ENCODE assay signal across 8 cellular contexts in the genomic region with DNA sequence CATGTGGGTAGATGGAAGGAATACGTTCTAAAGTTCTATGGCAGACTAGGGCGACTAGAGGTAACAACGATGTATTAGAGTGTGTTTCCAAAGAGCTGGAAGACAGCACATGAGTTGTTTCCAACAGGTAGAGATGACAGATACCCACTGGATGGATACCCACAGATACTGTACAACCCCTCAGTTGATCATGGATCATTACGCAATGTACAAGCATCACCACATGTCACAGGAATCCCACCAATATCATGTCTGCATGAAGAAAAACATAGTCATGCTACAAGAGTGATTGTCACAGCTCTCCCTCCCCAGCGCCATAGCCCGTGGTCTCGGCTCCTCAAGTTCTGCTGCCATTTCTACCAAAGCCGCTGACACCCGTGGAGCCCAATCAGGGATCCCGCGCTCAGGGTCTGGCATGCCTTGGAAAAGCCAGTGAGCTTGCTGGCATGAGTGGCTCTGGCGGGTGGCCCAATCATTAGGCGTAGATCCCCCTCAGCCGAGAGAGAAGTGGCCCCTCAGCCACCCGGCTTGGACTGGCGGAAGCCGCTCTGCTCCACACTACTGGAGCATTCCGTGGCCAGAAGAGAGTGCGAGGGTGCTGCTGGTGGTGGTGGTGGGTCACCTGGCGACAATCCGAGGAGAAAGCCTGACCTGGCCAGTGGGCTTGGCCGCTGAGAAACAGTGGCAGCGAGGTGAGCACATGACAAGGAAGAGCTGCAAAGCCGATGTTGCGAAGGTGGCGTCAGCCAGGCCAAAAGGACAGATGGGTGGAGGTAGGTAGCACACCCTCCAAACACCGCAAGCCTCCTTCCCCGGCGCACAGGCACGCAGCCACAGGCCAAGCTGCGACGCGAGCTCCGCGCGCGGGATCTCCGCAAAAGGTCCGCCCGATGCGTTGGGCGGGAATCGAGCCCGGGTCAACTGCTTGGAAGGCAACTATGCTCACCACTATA.
A peak's percentile ranks its signal among the peaks of the same experiment; 100 is the strongest.
DNase-seq lines count a peak whose midpoint lies in the region; ATAC-seq and TF ChIP-seq lines count a peak whose summit lies in the region.

No MANE protein-coding gene starts in this region.

- no peaks in the 10 kb centered on the region for H3K4me1 ChIP-seq in HUES6 (ENCODE audit: control insufficient read depth, insufficient read depth, low read length)

- H3K9ac ChIP-seq in HUES6 (ENCODE audit: low read length) = peak overlapping the region; percentile 39

- no peak for TF ChIP-seq CTCF in AG10803 (conservative IDR thresholded peaks at IDR 0.05; ENCODE audit: low read length)

- no peak for ATAC-seq in stimulated activated memory B cell treated with anti-CD40 and anti-IgM and Interleukin-4, amounts not matched to agents 10 μg/mL and 1 μg/mL and 100 μg/mL, for 72 hours
- no peak for ATAC-seq in GM21367 (IDR thresholded peaks at IDR 0.05; ENCODE audit: unreplicated experiment)

- peaks cover 46% of the 10 kb centered on the region for H3K27me3 ChIP-seq in HUES6 (ENCODE audit: control insufficient read depth, insufficient read depth, low read length)

- H3K36me3 ChIP-seq in HUES6 (ENCODE audit: control insufficient read depth, insufficient read depth, low read length) = no peaks in the 10 kb centered on the region

- H3K27ac Mint-ChIP-seq in activated naive CD4-positive, alpha-beta T cell treated with anti-CD3 and anti-CD28 coated beads for 36 hours = peak overlapping the region; percentile 36
- no peak overlapping the region for H3K27ac Mint-ChIP-seq in stimulated activated memory B cell treated with anti-CD40 and anti-IgM and Interleukin-4, amounts not matched to agents 10 μg/mL and 1 μg/mL and 100 μg/mL, for 72 hours

- peaks cover 27% of the 10 kb centered on the region for H3K27me3 Mint-ChIP-seq in activated naive CD4-positive, alpha-beta T cell treated with anti-CD3 and anti-CD28 coated beads for 36 hours (ENCODE audit: low read depth)
- H3K27me3 Mint-ChIP-seq in stimulated activated memory B cell treated with anti-CD40 and anti-IgM and Interleukin-4, amounts not matched to agents 10 μg/mL and 1 μg/mL and 100 μg/mL, for 72 hours = peaks cover 40% of the 10 kb centered on the region

- CTCF ChIA-PET in activated naive CD4-positive, alpha-beta T cell treated with anti-CD3 and anti-CD28 coated beads for 36 hours (lab: Charles Lee) = interaction anchor here (0.8 to 3.6 kb wide), 6 partner anchors 10 to 93 kb away, joined by 3 to 19 read pairs (median 3); no protein-coding TSS in a partner anchor

- no peaks in the 10 kb centered on the region for H3K36me3 Mint-ChIP-seq in activated naive CD4-positive, alpha-beta T cell treated with anti-CD3 and anti-CD28 coated beads for 36 hours (ENCODE audit: low read depth)
- peaks cover 6% of the 10 kb centered on the region for H3K36me3 Mint-ChIP-seq in stimulated activated memory B cell treated with anti-CD40 and anti-IgM and Interleukin-4, amounts not matched to agents 10 μg/mL and 1 μg/mL and 100 μg/mL, for 72 hours

- H3K9me3 ChIP-seq in HUES6 (ENCODE audit: control insufficient read depth, insufficient read depth, low read depth, low read length) = no peaks in the 10 kb centered on the region

- intact Hi-C loops in activated naive CD4-positive, alpha-beta T cell treated with anti-CD3 and anti-CD28 coated beads for 36 hours (cut with micrococcal nuclease) = loop anchor here (10.0 kb wide), 1 partner anchor 45 kb away; no protein-coding TSS in a partner anchor

- no peaks in the 10 kb centered on the region for H3K9me3 Mint-ChIP-seq in activated naive CD4-positive, alpha-beta T cell treated with anti-CD3 and anti-CD28 coated beads for 36 hours
- peaks cover 3% of the 10 kb centered on the region for H3K9me3 Mint-ChIP-seq in stimulated activated memory B cell treated with anti-CD40 and anti-IgM and Interleukin-4, amounts not matched to agents 10 μg/mL and 1 μg/mL and 100 μg/mL, for 72 hours

- H3K4me1 Mint-ChIP-seq in activated naive CD4-positive, alpha-beta T cell treated with anti-CD3 and anti-CD28 coated beads for 36 hours (ENCODE audit: low read depth) = peaks cover 5% of the 10 kb centered on the region
- peaks cover 4% of the 10 kb centered on the region for H3K4me1 Mint-ChIP-seq in stimulated activated memory B cell treated with anti-CD40 and anti-IgM and Interleukin-4, amounts not matched to agents 10 μg/mL and 1 μg/mL and 100 μg/mL, for 72 hours

- DNase-seq in AG10803 (ENCODE audit: low read depth) = no peak
- peak; percentile 49 for DNase-seq in activated naive CD4-positive, alpha-beta T cell treated with anti-CD3 and anti-CD28 coated beads for 36 hours
- peak; percentile 75 for DNase-seq in islet precursor cell
- DNase-seq in DMS153 treated with DMSO at 0.1 percent for 48 hours (lab: John Stamatoyannopoulos, UW; ENCODE audit: unreplicated experiment) = no peak
- no peak for DNase-seq in SW 1271 (lab: John Stamatoyannopoulos, UW)

- peak overlapping the region; percentile 74 for H3K4me3 Mint-ChIP-seq in activated naive CD4-positive, alpha-beta T cell treated with anti-CD3 and anti-CD28 coated beads for 36 hours
- peak overlapping the region; percentile 58 for H3K4me3 Mint-ChIP-seq in stimulated activated memory B cell treated with anti-CD40 and anti-IgM and Interleukin-4, amounts not matched to agents 10 μg/mL and 1 μg/mL and 100 μg/mL, for 72 hours

- no peak overlapping the region for H3K27ac ChIP-seq in HUES6 (ENCODE audit: low read depth, low read length)

- H3K4me3 ChIP-seq in AG10803 (ENCODE audit: low read length) (peak overlapping the region; percentile 47), HUES6 (ENCODE audit: low read depth, low read length) (peak overlapping the region; percentile 82)

Comparison
In these comparisons a context has a peak if more than half of its experiments do, and no peak if none do; other contexts are left out.
1. DNase-seq: peak in activated naive CD4-positive, alpha-beta T cell treated with anti-CD3 and anti-CD28 coated beads for 36 hours (single experiment) and islet precursor cell (single experiment); none in AG10803 (single experiment), DMS153 treated with DMSO at 0.1 percent for 48 hours (single experiment) and SW 1271 (0 of 2).